ENCODE assay signal across 33 cellular contexts in the genomic region with DNA sequence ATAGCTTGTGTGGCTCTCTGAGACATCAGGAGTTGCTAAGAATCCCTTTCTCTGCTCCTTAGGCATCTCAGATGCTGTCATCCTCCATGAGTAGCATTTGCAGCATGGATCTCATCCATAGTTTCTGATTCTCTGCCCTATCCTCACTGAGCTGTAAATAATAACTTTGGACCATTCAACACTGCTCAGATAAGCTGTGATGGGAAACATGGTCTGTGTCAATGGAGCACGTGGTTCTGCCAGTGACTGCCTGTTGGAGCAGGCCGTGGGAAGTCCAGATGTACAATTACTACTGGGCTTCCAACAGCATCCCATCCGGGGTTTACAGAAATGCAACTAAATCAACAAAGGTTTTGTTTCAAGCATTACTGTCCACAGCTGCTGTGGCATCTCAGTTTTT.
"Had no signal": no experiment of that assay in that cellular context is flagged by ENCODE, and none has a peak within 500 bp of the region (broad histone marks: within the 10 kb centered on the region; RNA-seq: fewer than 3 reads in every experiment).

No MANE protein-coding gene starts in this region.

- H3K9me3 ChIP-seq: MG63 had no signal

- H3K36me3 ChIP-seq: MG63 had no signal

- DNase-seq: Karpas-422, Kasumi-1, KG1, MG63, MM.1S, NCI-H1048, NCI-H1092, NCI-H1092 treated with DMSO at 0.1 percent for 48 hours, NCI-H1105, NCI-H1105 treated with DMSO at 0.1 percent for 48 hours, NCI-H1417, NCI-H1417 treated with DMSO at 0.1 percent for 48 hours, NCI-H1436, NCI-H1436 treated with DMSO at 0.1 percent for 48 hours, NCI-H146, NCI-H1694, NCI-H1694 treated with DMSO at 0.1 percent for 48 hours, NCI-H187, NCI-H187 treated with DMSO at 0.1 percent for 48 hours, NCI-H1930, NCI-H2029, NCI-H2029 treated with DMSO at 0.1 percent for 48 hours, NCI-H2081, NCI-H2081 treated with DMSO at 0.1 percent for 48 hours, NCI-H2107, NCI-H2171, NCI-H2171 treated with DMSO at 0.1 percent for 48 hours, NCI-H2227 treated with DMSO at 0.1 percent for 48 hours, NCI-H226, NCI-H345, NCI-H446, NCI-H446 treated with DMSO at 0.1 percent for 48 hours had no signal

- H3K9ac ChIP-seq: KMS-11 had no signal

- H3K27ac ChIP-seq: KMS-11 had no signal

- H3K27me3 ChIP-seq: MG63 had no signal

- H3K4me3 ChIP-seq: MG63 had no signal
